20 cellular contexts compared by ENCODE assay signal in genomic region chr11:117554601-117555333, GRCh38.
"Had no signal": no experiment of that assay in that cellular context is flagged by ENCODE, and none has a peak within 500 bp of the region (broad histone marks: within the 10 kb centered on the region; RNA-seq: fewer than 3 reads in every experiment).

No MANE protein-coding gene starts in this region.

- DNase-seq: activated CD4-positive, alpha-beta memory T cell treated with anti-CD3 and anti-CD28 coated beads for 36 hours; activated CD8-positive, alpha-beta memory T cell treated with anti-CD3 and anti-CD28 coated beads, Interleukin-2, amount 10 ng/mL, durations not matched to agents 7 days and 5 days; activated naive CD4-positive, alpha-beta T cell treated with anti-CD3 and anti-CD28 coated beads, Interleukin-2, amount 50 U/mL, for 16 hours; activated T-cell treated with anti-CD3 and anti-CD28 coated beads, Interleukin-2, amount 50 U/mL, for 24 hours; esophagus squamous epithelium; hippocampal formation; kidney; left ventricle myocardium superior; mesenchymal stem cell; right cardiac atrium; stimulated activated CD4-positive, alpha-beta T cell treated with anti-CD3 and anti-CD28 coated beads, Interleukin-4, amount 100 ng/mL, for 4 hours; stimulated activated CD8-positive, alpha-beta memory T cell treated with anti-CD3 and anti-CD28 coated beads, Interleukin-4, amount 100 ng/mL, for 48 hours; T-helper 1 cell; T1000 had no signal

- FAIRE-seq: astrocyte, endometrium, kidney had no signal

- ATAC-seq: activated CD8-positive, alpha-beta memory T cell treated with anti-CD3 and anti-CD28 coated beads, Interleukin-2, amount 10 ng/mL, durations not matched to agents 7 days and 5 days; left ventricle myocardium superior; right cardiac atrium had no signal

- H3K4me3 Mint-ChIP-seq: activated CD4-positive, alpha-beta memory T cell treated with anti-CD3 and anti-CD28 coated beads for 36 hours; activated CD8-positive, alpha-beta memory T cell treated with anti-CD3 and anti-CD28 coated beads, Interleukin-2, amount 10 ng/mL, durations not matched to agents 7 days and 5 days; activated T-cell treated with anti-CD3 and anti-CD28 coated beads, Interleukin-2, amount 50 U/mL, for 24 hours; nephron; stimulated activated naive CD8-positive, alpha-beta T cell treated with anti-CD3 and anti-CD28 coated beads, Interleukin-15, Interleukin-2, amounts not matched to agents 100 ng/mL and 50 ng/mL, for 24 hours had no signal

- H3K4me3 ChIP-seq: esophagus squamous epithelium, prostate gland, skin epidermis had no signal

- H3K36me3 Mint-ChIP-seq: activated CD4-positive, alpha-beta memory T cell treated with anti-CD3 and anti-CD28 coated beads for 36 hours; activated CD8-positive, alpha-beta memory T cell treated with anti-CD3 and anti-CD28 coated beads, Interleukin-2, amount 10 ng/mL, durations not matched to agents 7 days and 5 days had no signal

- H3K27me3 Mint-ChIP-seq: stimulated activated naive CD8-positive, alpha-beta T cell treated with anti-CD3 and anti-CD28 coated beads, Interleukin-15, Interleukin-2, amounts not matched to agents 100 ng/mL and 50 ng/mL, for 24 hours had no signal

- H3K9me3 Mint-ChIP-seq: activated CD4-positive, alpha-beta memory T cell treated with anti-CD3 and anti-CD28 coated beads for 36 hours; activated T-cell treated with anti-CD3 and anti-CD28 coated beads, Interleukin-2, amount 50 U/mL, for 24 hours; nephron; stimulated activated naive CD8-positive, alpha-beta T cell treated with anti-CD3 and anti-CD28 coated beads, Interleukin-15, Interleukin-2, amounts not matched to agents 100 ng/mL and 50 ng/mL, for 24 hours had no signal

- H3K27ac Mint-ChIP-seq: activated CD4-positive, alpha-beta memory T cell treated with anti-CD3 and anti-CD28 coated beads for 36 hours; activated CD8-positive, alpha-beta memory T cell treated with anti-CD3 and anti-CD28 coated beads, Interleukin-2, amount 10 ng/mL, durations not matched to agents 7 days and 5 days; activated T-cell treated with anti-CD3 and anti-CD28 coated beads, Interleukin-2, amount 50 U/mL, for 24 hours; nephron; stimulated activated naive CD8-positive, alpha-beta T cell treated with anti-CD3 and anti-CD28 coated beads, Interleukin-15, Interleukin-2, amounts not matched to agents 100 ng/mL and 50 ng/mL, for 24 hours had no signal

- H3K36me3 ChIP-seq: esophagus squamous epithelium, prostate gland had no signal

- H3K4me1 Mint-ChIP-seq: activated CD8-positive, alpha-beta memory T cell treated with anti-CD3 and anti-CD28 coated beads, Interleukin-2, amount 10 ng/mL, durations not matched to agents 7 days and 5 days; nephron had no signal
